In the genomic region with DNA sequence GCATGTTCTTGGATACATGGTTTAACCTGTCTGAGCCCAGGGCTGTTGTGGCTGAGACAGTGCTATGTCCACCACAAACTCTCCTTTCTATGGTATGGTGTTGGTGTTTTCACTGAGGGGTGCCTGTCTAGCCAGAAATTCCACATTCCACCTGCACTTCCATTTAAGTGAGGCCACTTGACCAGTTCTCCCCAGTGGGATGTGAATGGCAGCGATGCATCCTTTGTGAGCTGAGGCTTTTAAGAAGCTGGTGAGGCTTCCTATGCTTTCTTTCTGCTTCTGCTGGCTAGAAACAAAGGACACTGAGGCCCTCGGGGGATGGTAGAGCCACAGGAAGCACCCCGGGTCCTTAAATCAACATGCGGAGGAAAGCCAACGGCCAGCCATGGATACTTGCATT, we compare ENCODE assay signal across 1 cellular context.
A peak's percentile ranks its signal among the peaks of the same experiment; 100 is the strongest.
TF ChIP-seq lines count a peak whose summit lies in the region.

No MANE protein-coding gene starts in this region.

TF ChIP-seq in WTC11, 78 proteins besides CTCF, POLR2A, EP300 and RAD21 (continued from another document):
- TF ChIP-seq, protein P1, sequence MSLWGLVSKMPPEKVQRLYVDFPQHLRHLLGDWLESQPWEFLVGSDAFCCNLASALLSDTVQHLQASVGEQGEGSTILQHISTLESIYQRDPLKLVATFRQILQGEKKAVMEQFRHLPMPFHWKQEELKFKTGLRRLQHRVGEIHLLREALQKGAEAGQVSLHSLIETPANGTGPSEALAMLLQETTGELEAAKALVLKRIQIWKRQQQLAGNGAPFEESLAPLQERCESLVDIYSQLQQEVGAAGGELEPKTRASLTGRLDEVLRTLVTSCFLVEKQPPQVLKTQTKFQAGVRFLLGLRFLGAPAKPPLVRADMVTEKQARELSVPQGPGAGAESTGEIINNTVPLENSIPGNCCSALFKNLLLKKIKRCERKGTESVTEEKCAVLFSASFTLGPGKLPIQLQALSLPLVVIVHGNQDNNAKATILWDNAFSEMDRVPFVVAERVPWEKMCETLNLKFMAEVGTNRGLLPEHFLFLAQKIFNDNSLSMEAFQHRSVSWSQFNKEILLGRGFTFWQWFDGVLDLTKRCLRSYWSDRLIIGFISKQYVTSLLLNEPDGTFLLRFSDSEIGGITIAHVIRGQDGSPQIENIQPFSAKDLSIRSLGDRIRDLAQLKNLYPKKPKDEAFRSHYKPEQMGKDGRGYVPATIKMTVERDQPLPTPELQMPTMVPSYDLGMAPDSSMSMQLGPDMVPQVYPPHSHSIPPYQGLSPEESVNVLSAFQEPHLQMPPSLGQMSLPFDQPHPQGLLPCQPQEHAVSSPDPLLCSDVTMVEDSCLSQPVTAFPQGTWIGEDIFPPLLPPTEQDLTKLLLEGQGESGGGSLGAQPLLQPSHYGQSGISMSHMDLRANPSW (CRISPR knock-in tag; conservative IDR thresholded peaks at IDR 0.05; ENCODE audit: low read depth), result no peak
- TF ChIP-seq FOXJ3 (CRISPR knock-in tag; IDR thresholded peaks at IDR 0.05; ENCODE audit: borderline replicate concordance) (no peak), SP1 (CRISPR knock-in tag; conservative IDR thresholded peaks at IDR 0.05) (0 out of 2 replicates have a peak, but pooled peaks have one; percentile 15), ZNF423 (CRISPR knock-in tag; IDR thresholded peaks at IDR 0.05) (no peak), PRRX2 (CRISPR knock-in tag; IDR thresholded peaks at IDR 0.05) (no peak)
- TF ChIP-seq, protein P2, sequence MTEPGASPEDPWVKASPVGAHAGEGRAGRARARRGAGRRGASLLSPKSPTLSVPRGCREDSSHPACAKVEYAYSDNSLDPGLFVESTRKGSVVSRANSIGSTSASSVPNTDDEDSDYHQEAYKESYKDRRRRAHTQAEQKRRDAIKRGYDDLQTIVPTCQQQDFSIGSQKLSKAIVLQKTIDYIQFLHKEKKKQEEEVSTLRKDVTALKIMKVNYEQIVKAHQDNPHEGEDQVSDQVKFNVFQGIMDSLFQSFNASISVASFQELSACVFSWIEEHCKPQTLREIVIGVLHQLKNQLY (CRISPR knock-in tag; IDR thresholded peaks at IDR 0.05), result no peak
- TF ChIP-seq, protein P3, sequence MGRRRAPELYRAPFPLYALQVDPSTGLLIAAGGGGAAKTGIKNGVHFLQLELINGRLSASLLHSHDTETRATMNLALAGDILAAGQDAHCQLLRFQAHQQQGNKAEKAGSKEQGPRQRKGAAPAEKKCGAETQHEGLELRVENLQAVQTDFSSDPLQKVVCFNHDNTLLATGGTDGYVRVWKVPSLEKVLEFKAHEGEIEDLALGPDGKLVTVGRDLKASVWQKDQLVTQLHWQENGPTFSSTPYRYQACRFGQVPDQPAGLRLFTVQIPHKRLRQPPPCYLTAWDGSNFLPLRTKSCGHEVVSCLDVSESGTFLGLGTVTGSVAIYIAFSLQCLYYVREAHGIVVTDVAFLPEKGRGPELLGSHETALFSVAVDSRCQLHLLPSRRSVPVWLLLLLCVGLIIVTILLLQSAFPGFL (CRISPR knock-in tag; IDR thresholded peaks at IDR 0.05; ENCODE audit: borderline replicate concordance), result no peak
